8 cellular contexts compared by ENCODE assay signal in the genomic region with DNA sequence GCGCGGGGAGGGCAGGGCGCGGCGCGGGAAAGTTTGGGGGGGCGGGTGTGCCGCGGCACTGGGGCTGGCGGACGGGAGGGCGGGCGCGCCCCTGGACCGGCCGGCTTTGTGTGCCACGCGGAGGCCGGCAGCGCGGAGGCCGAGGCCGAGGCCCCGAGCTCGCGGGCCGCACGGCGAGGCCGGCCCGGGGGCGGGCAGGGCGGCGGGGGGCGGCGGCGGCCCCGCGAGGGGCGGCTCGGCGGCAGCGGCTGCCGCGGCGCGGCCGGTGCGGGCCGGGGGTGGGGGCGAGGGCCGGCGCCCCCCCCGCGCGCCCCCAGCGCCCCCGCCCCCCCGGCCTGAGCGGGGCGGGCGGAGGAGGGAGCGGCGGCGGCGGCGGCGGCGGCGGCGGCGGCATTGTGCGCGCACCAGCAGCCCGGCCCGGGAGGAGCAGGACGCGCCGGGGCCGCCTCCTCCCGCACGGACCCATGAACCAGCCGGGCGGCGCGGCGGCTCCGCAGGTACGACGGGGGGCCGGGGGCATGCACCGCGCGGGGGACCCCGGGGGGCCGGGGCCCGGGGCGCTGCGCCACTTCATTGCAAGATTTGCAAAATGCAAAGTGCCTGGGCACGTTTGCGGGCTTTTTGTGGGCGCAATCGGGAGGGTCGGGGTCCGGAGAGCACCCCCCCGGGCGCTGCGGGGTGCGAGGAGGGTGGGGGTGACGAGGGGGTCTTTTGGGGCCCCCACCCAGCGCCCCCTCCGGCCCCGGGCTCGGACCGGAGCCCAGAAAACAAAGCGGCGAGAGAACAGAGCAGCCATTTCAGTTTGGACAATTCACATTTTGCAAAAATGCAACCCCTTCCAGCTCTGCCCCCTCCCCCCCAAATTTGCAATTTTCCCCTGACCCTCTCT. TPM values are rescaled to one million over a fixed set of nuclear protein-coding genes. Genes with fewer than 3 reads are reported as not detected.
DNase-seq lines count a peak whose midpoint lies in the region; ATAC-seq, FAIRE-seq and TF ChIP-seq lines count a peak whose summit lies in the region.

A gene with protein sequence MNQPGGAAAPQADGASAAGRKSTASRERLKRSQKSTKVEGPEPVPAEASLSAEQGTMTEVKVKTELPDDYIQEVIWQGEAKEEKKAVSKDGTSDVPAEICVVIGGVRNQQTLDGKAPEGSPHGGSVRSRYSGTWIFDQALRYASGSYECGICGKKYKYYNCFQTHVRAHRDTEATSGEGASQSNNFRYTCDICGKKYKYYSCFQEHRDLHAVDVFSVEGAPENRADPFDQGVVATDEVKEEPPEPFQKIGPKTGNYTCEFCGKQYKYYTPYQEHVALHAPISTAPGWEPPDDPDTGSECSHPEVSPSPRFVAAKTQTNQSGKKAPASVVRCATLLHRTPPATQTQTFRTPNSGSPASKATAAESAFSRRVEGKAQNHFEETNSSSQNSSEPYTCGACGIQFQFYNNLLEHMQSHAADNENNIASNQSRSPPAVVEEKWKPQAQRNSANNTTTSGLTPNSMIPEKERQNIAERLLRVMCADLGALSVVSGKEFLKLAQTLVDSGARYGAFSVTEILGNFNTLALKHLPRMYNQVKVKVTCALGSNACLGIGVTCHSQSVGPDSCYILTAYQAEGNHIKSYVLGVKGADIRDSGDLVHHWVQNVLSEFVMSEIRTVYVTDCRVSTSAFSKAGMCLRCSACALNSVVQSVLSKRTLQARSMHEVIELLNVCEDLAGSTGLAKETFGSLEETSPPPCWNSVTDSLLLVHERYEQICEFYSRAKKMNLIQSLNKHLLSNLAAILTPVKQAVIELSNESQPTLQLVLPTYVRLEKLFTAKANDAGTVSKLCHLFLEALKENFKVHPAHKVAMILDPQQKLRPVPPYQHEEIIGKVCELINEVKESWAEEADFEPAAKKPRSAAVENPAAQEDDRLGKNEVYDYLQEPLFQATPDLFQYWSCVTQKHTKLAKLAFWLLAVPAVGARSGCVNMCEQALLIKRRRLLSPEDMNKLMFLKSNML (plus strand): TSS at position 393 of the 889 bp plus-strand sequence. CDS start 72 bp downstream, at position 465.

- peaks cover 8% of the 10 kb centered on the region for H3K36me3 Mint-ChIP-seq in activated naive CD8-positive, alpha-beta T cell

- no peak for FAIRE-seq in GM12892 (lab: Jason Lieb, UNC)

- no peaks in the 10 kb centered on the region for H3K36me3 ChIP-seq in parathyroid adenoma (ENCODE audit: control insufficient read depth, insufficient read depth, low read length)

- peak within 1 kb of the TSS; percentile 5 for H3K27ac Mint-ChIP-seq in activated naive CD8-positive, alpha-beta T cell

- no peaks in the 10 kb centered on the region for H3K9me3 Mint-ChIP-seq in activated naive CD8-positive, alpha-beta T cell (ENCODE audit: low read depth)

- H3K27me3 Mint-ChIP-seq in activated naive CD8-positive, alpha-beta T cell: peaks cover 4% of the 10 kb centered on the region

- no peak for TF ChIP-seq CTCF in parathyroid adenoma (IDR thresholded peaks at IDR 0.05)

- H3K9ac ChIP-seq in parathyroid adenoma: peak within 1 kb of the TSS; percentile 21

- DNase-seq in AG08395 (ENCODE audit: low spot score) (peak; percentile 56), GM12892 (ENCODE audit: insufficient read length) (peak; percentile 46), NCI-H1105 (lab: John Stamatoyannopoulos, UW) (peak; percentile 18), left cardiac atrium (peak; percentile 47), NCI-H1694 treated with DMSO at 0.1 percent for 48 hours (lab: John Stamatoyannopoulos, UW) (no peak)

- no peaks in the 10 kb centered on the region for H3K27me3 ChIP-seq in parathyroid adenoma (ENCODE audit: control insufficient read depth, insufficient read depth, low read length)

- no peaks in the 10 kb centered on the region for H3K9me3 ChIP-seq in parathyroid adenoma (ENCODE audit: control insufficient read depth, low read length)

- TF ChIP-seq POLR2A in GM12892 (IDR thresholded peaks at IDR 0.05; ENCODE audit: low read depth, low read length): no peak

- H3K27ac ChIP-seq in parathyroid adenoma: no peak within 1 kb of the TSS

- H3K4me1 ChIP-seq in parathyroid adenoma: no peaks in the 10 kb centered on the region

- ATAC-seq in left cardiac atrium (peak; percentile 84 to 85), HG03469 (IDR thresholded peaks at IDR 0.05; ENCODE audit: unreplicated experiment) (no peak)

- H3K4me3 Mint-ChIP-seq in activated naive CD8-positive, alpha-beta T cell: peak within 1 kb of the TSS; percentile 96

- peak within 1 kb of the TSS; percentile 77 for H3K4me3 ChIP-seq in parathyroid adenoma (ENCODE audit: low read depth, low read length)

- peaks cover 4% of the 10 kb centered on the region for H3K4me1 Mint-ChIP-seq in activated naive CD8-positive, alpha-beta T cell (ENCODE audit: low read depth)

- intact Hi-C loops in left cardiac atrium (cut with DNase I): loop anchor here (10.0 kb wide), 2 partner anchors 119 to 159 kb away; no protein-coding TSS in a partner anchor

- peak within 1 kb of the TSS; percentile 77 for H2AFZ ChIP-seq in parathyroid adenoma

- peaks cover 8% of the 10 kb centered on the region for H3K79me2 ChIP-seq in parathyroid adenoma

- H3K4me2 ChIP-seq in parathyroid adenoma (ENCODE audit: low read length): peak within 1 kb of the TSS; percentile 77

RNA-seq across cellular contexts. Expression of the gene that starts here (rescaled TPM):
- not detected for polyA plus RNA-seq in GM12892 (2012; ENCODE audit: missing spikeins)
- total RNA-seq in left cardiac atrium: 1 to 10 TPM; 4.0 to 4.1 TPM
